In genomic region chr3:51955175-51955892, GRCh38 we compare ENCODE assay signal across 2 cellular contexts.
TF ChIP-seq lines count a peak whose summit lies in the region.

Gene GPR62 (plus strand): TSS chr3:51955381. CDS start chr3:51955653, 272 bp downstream.

TF ChIP-seq in IMR-90, 13 proteins besides CTCF, POLR2A, EP300 and RAD21:
- TF ChIP-seq ELK1 (IDR thresholded peaks at IDR 0.05; ENCODE audit: borderline replicate concordance, low read depth, low read length) (no peak), NFE2L2 (IDR thresholded peaks at IDR 0.05; ENCODE audit: low read depth, low read length) (no peak), MXI1 (IDR thresholded peaks at IDR 0.05; ENCODE audit: borderline replicate concordance, low read depth, low read length) (no peak), BHLHE40 (IDR thresholded peaks at IDR 0.05; ENCODE audit: low read depth, low read length) (no peak), RCOR1 (IDR thresholded peaks at IDR 0.05; ENCODE audit: insufficient replicate concordance, low read length) (no peak)

TF ChIP-seq in HepG2, 621 proteins besides CTCF, POLR2A, EP300 and RAD21:
- TF ChIP-seq AGO2 (optimal IDR thresholded peaks at IDR 0.05; ENCODE audit: low read depth, low read length) (peak; percentile 52), SRSF4 (IDR thresholded peaks at IDR 0.05; ENCODE audit: low read depth, low read length, poor library complexity, severe bottlenecking) (no peak)
